21 cellular contexts compared by ENCODE assay signal in genomic region chr3:149662240-149662887, GRCh38. TPM values are rescaled to one million over a fixed set of nuclear protein-coding genes. Genes with fewer than 3 reads are reported as not detected.
DNase-seq lines count a peak whose midpoint lies in the region; ATAC-seq, FAIRE-seq and TF ChIP-seq lines count a peak whose summit lies in the region.
"Had no signal": no experiment of that assay in that cellular context is flagged by ENCODE, and none has a peak within 500 bp of the region (broad histone marks: within the 10 kb centered on the region; RNA-seq: fewer than 3 reads in every experiment).

No MANE protein-coding gene starts in this region.

- no peak for TF ChIP-seq CTCF in A549 (IDR thresholded peaks at IDR 0.05)
- TF ChIP-seq CTCF in HEK293 (tag by site-specific recombination; IDR thresholded peaks at IDR 0.05) = no peak
- TF ChIP-seq CTCF in bronchial epithelial cell (IDR thresholded peaks at IDR 0.05; ENCODE audit: insufficient read depth, low read length, severe bottlenecking) = no peak
- TF ChIP-seq CTCF in CD4-positive, alpha-beta T cell (IDR thresholded peaks at IDR 0.05) = no peak

- intact Hi-C loops in CD4-positive, alpha-beta T cell (cut with DNase I, micrococcal nuclease) = no loop called here

- H2BK5ac ChIP-seq in mesendoderm (ENCODE audit: low read length) = no peak overlapping the region

- H3K4me1 ChIP-seq in A549 (peaks cover 34% of the 10 kb centered on the region), HEK293 (ENCODE audit: control insufficient read depth, insufficient read depth, low read length) (no peaks in the 10 kb centered on the region; the same call in 1 of the 2 replicates), mesendoderm (ENCODE audit: control insufficient read depth, low read depth, low read length) (peaks cover 7% of the 10 kb centered on the region)
- H3K4me1 ChIP-seq: upper lobe of right lung had no signal

- H3K4me1 Mint-ChIP-seq in CD4-positive, alpha-beta T cell (ENCODE audit: low read depth) = peaks cover 6% of the 10 kb centered on the region
- H3K4me1 Mint-ChIP-seq in activated CD8-positive, alpha-beta memory T cell treated with anti-CD3 and anti-CD28 coated beads, Interleukin-2, amount 10 ng/mL, durations not matched to agents 7 days and 5 days = peaks cover 11% of the 10 kb centered on the region

- H3K4me3 Mint-ChIP-seq in CD4-positive, alpha-beta T cell = no peak overlapping the region
- no peak overlapping the region for H3K4me3 Mint-ChIP-seq in activated CD8-positive, alpha-beta memory T cell treated with anti-CD3 and anti-CD28 coated beads, Interleukin-2, amount 10 ng/mL, durations not matched to agents 7 days and 5 days
- H3K4me3 Mint-ChIP-seq: activated CD4-positive, alpha-beta T cell treated with anti-CD3 and anti-CD28 coated beads, Interleukin-2, amount 10 ng/mL, durations not matched to agents 7 days and 5 days; activated naive CD4-positive, alpha-beta T cell treated with anti-CD3 and anti-CD28 coated beads, Interleukin-2, amount 50 U/mL, for 24 hours; dendritic cell treated with granulocyte-macrophage colony-stimulating factor and Interleukin-4, amounts not matched to agents 40 ng/mL and 50 ng/mL, for 4 days; natural killer cell had no signal

- no peak for TF ChIP-seq POLR2A in A549 (IDR thresholded peaks at IDR 0.05; ENCODE audit: low read length)

- H3K56ac ChIP-seq in mesendoderm (ENCODE audit: low read length) = peak overlapping the region; percentile 50

- no peak overlapping the region for H4K5ac ChIP-seq in mesendoderm (ENCODE audit: low read length)

- H3K79me2 ChIP-seq in mesendoderm (ENCODE audit: control insufficient read depth, insufficient read depth, low read length) = no peaks in the 10 kb centered on the region

- H3K9me3 ChIP-seq in A549 = no peaks in the 10 kb centered on the region
- H3K9me3 ChIP-seq in HEK293 (ENCODE audit: control insufficient read depth, insufficient read depth, low read depth, low read length) = no peaks in the 10 kb centered on the region
- H3K9me3 ChIP-seq in CD4-positive, alpha-beta T cell (ENCODE audit: control insufficient read depth, low read length) = no peaks in the 10 kb centered on the region
- H3K9me3 ChIP-seq: upper lobe of right lung had no signal

- H4K8ac ChIP-seq in mesendoderm (ENCODE audit: low read depth, low read length) = no peak overlapping the region

- CTCF ChIA-PET in A549 (lab: Yijun Ruan, JAX) (interaction anchor here (0.6 to 2.8 kb wide), 11 partner anchors 9 to 146 kb away, joined by 3 to 12 read pairs (median 3); no protein-coding TSS in a partner anchor), HEK293 (lab: Yijun Ruan, JAX) (interaction anchor here (0.8 kb wide), 1 partner anchor 93 kb away, joined by 3 read pairs; no protein-coding TSS in a partner anchor)
- CTCF ChIA-PET in CD4-positive, alpha-beta T cell (lab: Charles Lee) = no interaction called here
- CTCF ChIA-PET in activated CD8-positive, alpha-beta memory T cell treated with anti-CD3 and anti-CD28 coated beads, Interleukin-2, amount 10 ng/mL, durations not matched to agents 7 days and 5 days (lab: Charles Lee) = interaction anchor here (3.3 kb wide), 1 partner anchor 94 kb away, joined by 10 read pairs; no protein-coding TSS in a partner anchor

- H3K27me3 Mint-ChIP-seq in CD4-positive, alpha-beta T cell = peaks cover 60% of the 10 kb centered on the region
- peaks cover 29% of the 10 kb centered on the region for H3K27me3 Mint-ChIP-seq in activated CD8-positive, alpha-beta memory T cell treated with anti-CD3 and anti-CD28 coated beads, Interleukin-2, amount 10 ng/mL, durations not matched to agents 7 days and 5 days

- no peak for DNase-seq in A549 (ENCODE audit: low read depth in 1 of 2, low spot score in 1 of 2)
- peak; percentile 56 for DNase-seq in bronchial epithelial cell (ENCODE audit: low read depth)
- DNase-seq in mesendoderm = peak; percentile 69
- no peak for DNase-seq in NCI-H146 treated with DMSO at 0.1 percent for 48 hours (lab: John Stamatoyannopoulos, UW; ENCODE audit: unreplicated experiment)
- no peak for DNase-seq in CD4-positive, alpha-beta T cell
- no peak for DNase-seq in RPMI8226
- no peak for DNase-seq in activated CD8-positive, alpha-beta memory T cell treated with anti-CD3 and anti-CD28 coated beads, Interleukin-2, amount 10 ng/mL, durations not matched to agents 7 days and 5 days
- DNase-seq: activated CD4-positive, alpha-beta T cell treated with anti-CD3 and anti-CD28 coated beads, Interleukin-2, amount 10 ng/mL, durations not matched to agents 7 days and 5 days; activated T-cell treated with anti-CD3 and anti-CD28 coated beads for 4 hours; brain microvascular endothelial cell; erythroblast; mammary epithelial cell; natural killer cell; NCI-H2171; stimulated activated naive CD4-positive, alpha-beta T cell; upper lobe of right lung had no signal

- FAIRE-seq in A549 (lab: Jason Lieb, UNC) = no peak
- no peak for FAIRE-seq in bronchial epithelial cell (lab: Jason Lieb, UNC)
- FAIRE-seq: islet of Langerhans had no signal

- peak overlapping the region; percentile 31 for H3K18ac ChIP-seq in mesendoderm (ENCODE audit: low read length)

- no peaks in the 10 kb centered on the region for H3K27me3 ChIP-seq in bronchial epithelial cell (ENCODE audit: control insufficient read depth, insufficient read depth, low read length)
- H3K27me3 ChIP-seq in mesendoderm (ENCODE audit: insufficient read depth, low read length, poor library complexity) = no peaks in the 10 kb centered on the region
- H3K27me3 ChIP-seq in CD4-positive, alpha-beta T cell (ENCODE audit: control insufficient read depth, insufficient read depth, low read length) = peaks cover 39% of the 10 kb centered on the region
- H3K27me3 ChIP-seq: brain microvascular endothelial cell had no signal

- POLR2A ChIA-PET in A549 (lab: Yijun Ruan, JAX) = no interaction called here
- POLR2A ChIA-PET in HEK293 (lab: Yijun Ruan, JAX) = no interaction called here
- POLR2A ChIA-PET in CD4-positive, alpha-beta T cell (lab: Charles Lee) = no interaction called here

- no peak for ATAC-seq in A549
- no peak for ATAC-seq in CD4-positive, alpha-beta T cell (ENCODE audit: poor library complexity)
- no peak for ATAC-seq in activated CD8-positive, alpha-beta memory T cell treated with anti-CD3 and anti-CD28 coated beads, Interleukin-2, amount 10 ng/mL, durations not matched to agents 7 days and 5 days
- ATAC-seq: natural killer cell, upper lobe of right lung had no signal

- no peaks in the 10 kb centered on the region for H3K79me1 ChIP-seq in mesendoderm (ENCODE audit: low read length)

- H3K9ac ChIP-seq in mesendoderm (ENCODE audit: low read length) = no peak overlapping the region
- H3K9ac ChIP-seq: KMS-11 had no signal

- no peak for TF ChIP-seq EP300 in A549 (IDR thresholded peaks at IDR 0.05)

- H3K4ac ChIP-seq in mesendoderm (ENCODE audit: low read depth, low read length) = no peak overlapping the region

- H3K9me3 Mint-ChIP-seq in CD4-positive, alpha-beta T cell = no peaks in the 10 kb centered on the region
- H3K9me3 Mint-ChIP-seq in activated CD8-positive, alpha-beta memory T cell treated with anti-CD3 and anti-CD28 coated beads, Interleukin-2, amount 10 ng/mL, durations not matched to agents 7 days and 5 days (ENCODE audit: low read depth) = no peaks in the 10 kb centered on the region
- H3K9me3 Mint-ChIP-seq: activated CD4-positive, alpha-beta T cell treated with anti-CD3 and anti-CD28 coated beads, Interleukin-2, amount 10 ng/mL, durations not matched to agents 7 days and 5 days; activated naive CD4-positive, alpha-beta T cell treated with anti-CD3 and anti-CD28 coated beads, Interleukin-2, amount 50 U/mL, for 24 hours; dendritic cell treated with granulocyte-macrophage colony-stimulating factor and Interleukin-4, amounts not matched to agents 40 ng/mL and 50 ng/mL, for 4 days; natural killer cell had no signal

- H3K4me3 ChIP-seq in A549 (no peak overlapping the region), HEK293 (ENCODE audit: low read depth, low read length) (no peak overlapping the region), bronchial epithelial cell (ENCODE audit: low read depth, low read length) (no peak overlapping the region), mesendoderm (ENCODE audit: low read length) (no peak overlapping the region)
- H3K4me3 ChIP-seq: upper lobe of right lung had no signal

- no peak overlapping the region for H2BK120ac ChIP-seq in mesendoderm (ENCODE audit: low read depth, low read length)

- H2BK15ac ChIP-seq in mesendoderm (replicated peaks; ENCODE audit: low read depth) = no peak overlapping the region

- H2AK5ac ChIP-seq in mesendoderm (ENCODE audit: low read length) = no peak overlapping the region

- H3K36me3 Mint-ChIP-seq in CD4-positive, alpha-beta T cell (ENCODE audit: low read depth) = no peaks in the 10 kb centered on the region
- H3K36me3 Mint-ChIP-seq in activated CD8-positive, alpha-beta memory T cell treated with anti-CD3 and anti-CD28 coated beads, Interleukin-2, amount 10 ng/mL, durations not matched to agents 7 days and 5 days = no peaks in the 10 kb centered on the region
- H3K36me3 Mint-ChIP-seq: activated naive CD4-positive, alpha-beta T cell treated with anti-CD3 and anti-CD28 coated beads, Interleukin-2, amount 50 U/mL, for 24 hours; natural killer cell had no signal

- H3K23ac ChIP-seq in mesendoderm (ENCODE audit: low read length) = no peak overlapping the region

- peak overlapping the region; percentile 49 to 99; a peak in 5 of 6 replicates for H3K27ac ChIP-seq in A549
- no peak overlapping the region for H3K27ac ChIP-seq in HEK293 (ENCODE audit: extremely low read depth, low read depth, low read length)
- no peak overlapping the region for H3K27ac ChIP-seq in mesendoderm (ENCODE audit: low read depth, low read length)
- H3K27ac ChIP-seq in CD4-positive, alpha-beta T cell (ENCODE audit: low read depth, low read length) = no peak overlapping the region
- H3K27ac ChIP-seq: brain microvascular endothelial cell, KMS-11, upper lobe of right lung had no signal

- H3K27ac Mint-ChIP-seq in CD4-positive, alpha-beta T cell = no peak overlapping the region
- no peak overlapping the region for H3K27ac Mint-ChIP-seq in activated CD8-positive, alpha-beta memory T cell treated with anti-CD3 and anti-CD28 coated beads, Interleukin-2, amount 10 ng/mL, durations not matched to agents 7 days and 5 days
- H3K27ac Mint-ChIP-seq: activated CD4-positive, alpha-beta T cell treated with anti-CD3 and anti-CD28 coated beads, Interleukin-2, amount 10 ng/mL, durations not matched to agents 7 days and 5 days; dendritic cell treated with granulocyte-macrophage colony-stimulating factor and Interleukin-4, amounts not matched to agents 40 ng/mL and 50 ng/mL, for 4 days; natural killer cell had no signal

- TF ChIP-seq RAD21 in A549 (conservative IDR thresholded peaks at IDR 0.05 in 1 of 2, IDR thresholded peaks at IDR 0.05 in 1 of 2) = no peak

- H3K4me2 ChIP-seq in A549 (no peak overlapping the region), mesendoderm (ENCODE audit: low read length) (no peak overlapping the region)
- H3K4me2 ChIP-seq: KMS-11 had no signal

- WGBS in A549 (ENCODE audit: missing lambda C conversion rate) = 77% methylated on average over 4 of the region's 4 CpGs
- no CpG with 5 or more reads among the region's 4 CpGs for WGBS in mesendoderm (ENCODE audit: extremely low coverage, insufficient coverage, low lambda C conversion rate)

- H3K36me3 ChIP-seq in HEK293 (ENCODE audit: control insufficient read depth in 2 of 2, insufficient read depth in 1 of 2, low read length in 2 of 2) (no peaks in the 10 kb centered on the region), bronchial epithelial cell (ENCODE audit: control insufficient read depth, insufficient read depth, low read length) (no peaks in the 10 kb centered on the region), mesendoderm (ENCODE audit: control insufficient read depth, insufficient read depth, low read length) (no peaks in the 10 kb centered on the region)
- H3K36me3 ChIP-seq: brain microvascular endothelial cell, upper lobe of right lung had no signal

RNA-seq across cellular contexts. Expression of gene WWTR1, which starts 4.5 kb away (rescaled TPM):
- polyA plus RNA-seq in A549 (2011; rRNA removed) = 164 and 216 TPM in 2 replicates
- 83.5 and 88.4 TPM in 2 replicates for polyA plus RNA-seq in A549 (2012; cell fraction: cytosol; rRNA removed)
- 88.2 and 134 TPM in 2 replicates for polyA plus RNA-seq in A549 (2012; cell fraction: nucleus; rRNA removed)
- 93.9 to 103 TPM (median 99.7 TPM) in 3 replicates for polyA plus RNA-seq in A549 (2017; fragmentation: RNase III; extraction: RNeasy Plus Mini Kit Qiagen cat#74134 plus additional on column Dnase treatment)
- 192 and 265 TPM in 2 replicates for polyA minus RNA-seq in A549 (2011; rRNA and poly(A)+ RNA removed)
- total RNA-seq in bronchial epithelial cell = 3.4 and 7.3 TPM in 2 replicates
- 25.5 TPM for polyA plus RNA-seq in mesendoderm (2013, experiment 1 of 2)
- 25.1 TPM for polyA plus RNA-seq in mesendoderm (2013, experiment 2 of 2)
- under 1 TPM; 0.22 to 0.30 TPM for total RNA-seq in CD4-positive, alpha-beta T cell
- 1 to 10 TPM; 1.8 to 3.8 TPM for total RNA-seq in activated CD8-positive, alpha-beta memory T cell treated with anti-CD3 and anti-CD28 coated beads, Interleukin-2, amount 10 ng/mL, durations not matched to agents 7 days and 5 days

Comparison
In these comparisons a context has a peak if more than half of its experiments do, and no peak if none do; other contexts are left out.
1. DNase-seq: peak in bronchial epithelial cell (single experiment) and mesendoderm (single experiment); none in A549 (0 of 2), NCI-H146 treated with DMSO at 0.1 percent for 48 hours (single experiment), CD4-positive, alpha-beta T cell (0 of 10), RPMI8226 (single experiment) and activated CD8-positive, alpha-beta memory T cell treated with anti-CD3 and anti-CD28 coated beads, Interleukin-2, amount 10 ng/mL, durations not matched to agents 7 days and 5 days (single experiment).
2. H3K27ac ChIP-seq: peak in A549 (2 of 2); none in HEK293 (single experiment), mesendoderm (single experiment) and CD4-positive, alpha-beta T cell (single experiment).